Comparison of ENCODE assay signal across 27 cellular contexts in genomic region chr11:12444601-12445000, GRCh38.
A peak's percentile ranks its signal among the peaks of the same experiment; 100 is the strongest.
DNase-seq lines count a peak whose midpoint lies in the region; FAIRE-seq and TF ChIP-seq lines count a peak whose summit lies in the region.
"Had no signal": no experiment of that assay in that cellular context is flagged by ENCODE, and none has a peak within 500 bp of the region (broad histone marks: within the 10 kb centered on the region; RNA-seq: fewer than 3 reads in every experiment).

No MANE protein-coding gene starts in this region.

- peak overlapping the region; percentile 35 for H3K4me3 Mint-ChIP-seq in endothelial cell (ENCODE audit: unreplicated experiment)
- H3K4me3 Mint-ChIP-seq in activated CD4-positive, alpha-beta memory T cell treated with anti-CD3 and anti-CD28 coated beads, Interleukin-2, amount 10 ng/mL, durations not matched to agents 7 days and 5 days: no peak overlapping the region
- H3K4me3 Mint-ChIP-seq: CD14-positive monocyte; CD4-positive, alpha-beta memory T cell; CD4-positive, CD25-positive, alpha-beta regulatory T cell; CD8-positive, alpha-beta memory T cell had no signal

- H2AFZ ChIP-seq in trophoblast cell (ENCODE audit: insufficient read depth, low read length, poor library complexity): no peak overlapping the region

- peaks cover 2% of the 10 kb centered on the region for H3K79me1 ChIP-seq in trophoblast cell (ENCODE audit: low read length)

- no peak overlapping the region for H2AK5ac ChIP-seq in trophoblast cell (ENCODE audit: low read length)

- H3K18ac ChIP-seq in trophoblast cell (ENCODE audit: low read length): no peak overlapping the region

- H2BK120ac ChIP-seq in trophoblast cell (ENCODE audit: insufficient read depth, low read length, poor library complexity): no peak overlapping the region

- DNase-seq in AG04450 (ENCODE audit: low read depth, low spot score) (no peak), endothelial cell (ENCODE audit: low spot score) (no peak), trophoblast cell (peak; percentile 72 to 92), H54 (ENCODE audit: insufficient read length, low spot score) (no peak)
- DNase-seq in activated CD4-positive, alpha-beta memory T cell treated with anti-CD3 and anti-CD28 coated beads, Interleukin-2, amount 10 ng/mL, durations not matched to agents 7 days and 5 days: no peak
- DNase-seq in stimulated activated naive CD4-positive, alpha-beta T cell (lab: John Stamatoyannopoulos, UW): no peak
- DNase-seq: BE2C; C1 segment of cervical spinal cord; CD4-positive, alpha-beta memory T cell; CD4-positive, CD25-positive, alpha-beta regulatory T cell; CD8-positive, alpha-beta memory T cell; COR-L47; DMS 273 treated with DMSO at 0.1 percent for 48 hours; DMS153; DMS53; DMS79; DND-41; EL; GDM1 had no signal

- H4K8ac ChIP-seq in trophoblast cell (ENCODE audit: low read depth, low read length): no peak overlapping the region

- no peaks in the 10 kb centered on the region for H3K9me3 Mint-ChIP-seq in endothelial cell (ENCODE audit: unreplicated experiment)
- no peaks in the 10 kb centered on the region for H3K9me3 Mint-ChIP-seq in activated CD4-positive, alpha-beta memory T cell treated with anti-CD3 and anti-CD28 coated beads, Interleukin-2, amount 10 ng/mL, durations not matched to agents 7 days and 5 days
- H3K9me3 Mint-ChIP-seq: CD8-positive, alpha-beta memory T cell had no signal

- no peak overlapping the region for H3K4me2 ChIP-seq in trophoblast cell (ENCODE audit: low read length)
- H3K4me2 ChIP-seq: A549, BLaER1 had no signal

- no peaks in the 10 kb centered on the region for H3K9me3 ChIP-seq in AG04450 (ENCODE audit: control insufficient read depth, insufficient read depth, low read length)
- no peaks in the 10 kb centered on the region for H3K9me3 ChIP-seq in trophoblast cell (ENCODE audit: insufficient read depth, low read depth, low read length)
- H3K9me3 ChIP-seq in stomach smooth muscle (ENCODE audit: control insufficient read depth in 2 of 2, low read length in 2 of 2): no peaks in the 10 kb centered on the region
- H3K9me3 ChIP-seq: A549, BE2C had no signal

- H3K14ac ChIP-seq in trophoblast cell (ENCODE audit: low read length): no peak overlapping the region

- WGBS in trophoblast cell (ENCODE audit: extremely low coverage, insufficient coverage, insufficient read length): no CpG with 5 or more reads among the region's 2 CpGs

- H3K4me1 ChIP-seq in trophoblast cell (ENCODE audit: control insufficient read depth in 1 of 2, insufficient read depth in 2 of 2, low read length in 2 of 2) (peaks cover 0 to 4% of the 10 kb centered on the region in 2 experiments), stomach smooth muscle (ENCODE audit: control insufficient read depth, insufficient read depth, low read length) (peaks cover 26% of the 10 kb centered on the region)
- H3K4me1 ChIP-seq: BE2C had no signal

- TF ChIP-seq POLR2A in H54 (IDR thresholded peaks at IDR 0.05; ENCODE audit: low read depth, low read length): no peak

- H3K23ac ChIP-seq in trophoblast cell (ENCODE audit: low read length): no peak overlapping the region

- H3K9ac ChIP-seq in trophoblast cell (ENCODE audit: low read length): no peak overlapping the region
- H3K9ac ChIP-seq in stomach smooth muscle (ENCODE audit: low read length in 2 of 2): no peak overlapping the region
- H3K9ac ChIP-seq: BLaER1 had no signal

- CTCF ChIA-PET in AG04450 (lab: Charles Lee): no interaction called here
- CTCF ChIA-PET in activated CD4-positive, alpha-beta memory T cell treated with anti-CD3 and anti-CD28 coated beads, Interleukin-2, amount 10 ng/mL, durations not matched to agents 7 days and 5 days (lab: Charles Lee): no interaction called here

- TF ChIP-seq CTCF in AG04450 (IDR thresholded peaks at IDR 0.05; ENCODE audit: low read depth, low read length) (no peak), endothelial cell (IDR thresholded peaks at IDR 0.05; ENCODE audit: unreplicated experiment) (no peak)

- H3K4ac ChIP-seq in trophoblast cell (ENCODE audit: low read depth, low read length): no peak overlapping the region

- H4K91ac ChIP-seq in trophoblast cell (ENCODE audit: low read depth, low read length): no peak overlapping the region

- no peak overlapping the region for H2BK12ac ChIP-seq in trophoblast cell (ENCODE audit: low read length)

- H3K4me3 ChIP-seq in AG04450 (ENCODE audit: low read depth, low read length) (no peak overlapping the region), trophoblast cell (ENCODE audit: low read depth, low read length) (no peak overlapping the region), stomach smooth muscle (ENCODE audit: low read length in 2 of 2) (no peak overlapping the region)
- H3K4me3 ChIP-seq: A549, BLaER1, GM12878 had no signal

- no peaks in the 10 kb centered on the region for H3K27me3 ChIP-seq in AG04450 (ENCODE audit: control insufficient read depth, insufficient read depth, low read length)
- no peaks in the 10 kb centered on the region for H3K27me3 ChIP-seq in trophoblast cell (ENCODE audit: insufficient read depth, low read length)
- no peaks in the 10 kb centered on the region for H3K27me3 ChIP-seq in stomach smooth muscle (ENCODE audit: control insufficient read depth in 1 of 2, insufficient read depth in 2 of 2, low read length in 2 of 2)
- H3K27me3 ChIP-seq: BE2C, BLaER1 had no signal

- H3K27me3 Mint-ChIP-seq in endothelial cell (ENCODE audit: unreplicated experiment): peaks cover 6% of the 10 kb centered on the region
- no peaks in the 10 kb centered on the region for H3K27me3 Mint-ChIP-seq in activated CD4-positive, alpha-beta memory T cell treated with anti-CD3 and anti-CD28 coated beads, Interleukin-2, amount 10 ng/mL, durations not matched to agents 7 days and 5 days

- H3K27ac ChIP-seq in AG04450 (ENCODE audit: low read depth, low read length): peak overlapping the region; percentile 11
- H3K27ac ChIP-seq in trophoblast cell (ENCODE audit: low read depth, low read length): no peak overlapping the region
- H3K27ac ChIP-seq in stomach smooth muscle (ENCODE audit: low read length): peak overlapping the region; percentile 55
- H3K27ac ChIP-seq: 22Rv1, A549, BLaER1 had no signal

- H3K36me3 ChIP-seq in trophoblast cell (ENCODE audit: control insufficient read depth in 1 of 2, insufficient read depth in 2 of 2, low read length in 2 of 2) (peaks cover 0 to 5% of the 10 kb centered on the region in 2 experiments), stomach smooth muscle (ENCODE audit: control insufficient read depth in 2 of 2, insufficient read depth in 2 of 2, low read length in 2 of 2) (peaks cover 5 to 6% of the 10 kb centered on the region in 2 donors)
- H3K36me3 ChIP-seq: BE2C, BLaER1 had no signal

- peaks cover 32% of the 10 kb centered on the region for H3K36me3 Mint-ChIP-seq in endothelial cell (ENCODE audit: low read depth, unreplicated experiment)
- H3K36me3 Mint-ChIP-seq in activated CD4-positive, alpha-beta memory T cell treated with anti-CD3 and anti-CD28 coated beads, Interleukin-2, amount 10 ng/mL, durations not matched to agents 7 days and 5 days (ENCODE audit: low read depth): no peaks in the 10 kb centered on the region
- H3K36me3 Mint-ChIP-seq: CD14-positive monocyte; CD4-positive, CD25-positive, alpha-beta regulatory T cell had no signal

- no peak overlapping the region for H2BK5ac ChIP-seq in trophoblast cell (ENCODE audit: low read depth, low read length, poor library complexity)

- POLR2A ChIA-PET in AG04450 (lab: Yijun Ruan, JAX): no interaction called here
- POLR2A ChIA-PET in activated CD4-positive, alpha-beta memory T cell treated with anti-CD3 and anti-CD28 coated beads, Interleukin-2, amount 10 ng/mL, durations not matched to agents 7 days and 5 days (lab: Charles Lee): no interaction called here

- H3K27ac Mint-ChIP-seq in endothelial cell (ENCODE audit: unreplicated experiment): no peak overlapping the region
- H3K27ac Mint-ChIP-seq in activated CD4-positive, alpha-beta memory T cell treated with anti-CD3 and anti-CD28 coated beads, Interleukin-2, amount 10 ng/mL, durations not matched to agents 7 days and 5 days: no peak overlapping the region
- H3K27ac Mint-ChIP-seq: CD8-positive, alpha-beta memory T cell had no signal

- FAIRE-seq in H54 (lab: Jason Lieb, UNC): no peak
- FAIRE-seq: A549, GM12878, GM12892, GM18507 had no signal

- H3K4me1 Mint-ChIP-seq in endothelial cell (ENCODE audit: unreplicated experiment): peaks cover 3% of the 10 kb centered on the region
- H3K4me1 Mint-ChIP-seq in activated CD4-positive, alpha-beta memory T cell treated with anti-CD3 and anti-CD28 coated beads, Interleukin-2, amount 10 ng/mL, durations not matched to agents 7 days and 5 days: no peaks in the 10 kb centered on the region
- H3K4me1 Mint-ChIP-seq: CD8-positive, alpha-beta memory T cell had no signal

- H4K12ac ChIP-seq in trophoblast cell (ENCODE audit: low read depth, low read length): no peak overlapping the region

- H3K79me2 ChIP-seq in trophoblast cell (ENCODE audit: control insufficient read depth, insufficient read depth, low read length, poor library complexity): no peaks in the 10 kb centered on the region

Comparison
In these comparisons a context has a peak if more than half of its experiments do, and no peak if none do; other contexts are left out.
1. DNase-seq: peak in trophoblast cell (2 of 2); none in AG04450 (single experiment), endothelial cell (single experiment), activated CD4-positive, alpha-beta memory T cell treated with anti-CD3 and anti-CD28 coated beads, Interleukin-2, amount 10 ng/mL, durations not matched to agents 7 days and 5 days (single experiment), stimulated activated naive CD4-positive, alpha-beta T cell (0 of 6) and H54 (single experiment).